Comparison of ENCODE assay signal across 22 cellular contexts in genomic region chr19:2249880-2250764, GRCh38. TPM values are rescaled to one million over a fixed set of nuclear protein-coding genes. Genes with fewer than 3 reads are reported as not detected.
DNase-seq lines count a peak whose midpoint lies in the region; ATAC-seq, FAIRE-seq and TF ChIP-seq lines count a peak whose summit lies in the region.
"Had no signal": no experiment of that assay in that cellular context is flagged by ENCODE, and none has a peak within 500 bp of the region (broad histone marks: within the 10 kb centered on the region; RNA-seq: fewer than 3 reads in every experiment).

No MANE protein-coding gene starts in this region.

- no peak for TF ChIP-seq EP300 in K562 (IDR thresholded peaks at IDR 0.05; ENCODE audit: low read length)

- H3K4me3 ChIP-seq in K562 (no peak overlapping the region), neuronal stem cell (ENCODE audit: low read length in 2 of 2) (no peak overlapping the region)

- no peaks in the 10 kb centered on the region for H3K9me1 ChIP-seq in K562 (ENCODE audit: control insufficient read depth, insufficient read depth, low read length)

- TF ChIP-seq CTCF in GM20000 (IDR thresholded peaks at IDR 0.05; ENCODE audit: extremely low read depth, missing control alignments) = no peak
- TF ChIP-seq CTCF in K562 (IDR thresholded peaks at IDR 0.05 in 2 of 3, conservative IDR thresholded peaks at IDR 0.05 in 1 of 3; ENCODE audit: insufficient read depth in 2 of 3, low read depth in 1 of 3, low read length in 3 of 3) = no peak

- TF ChIP-seq POLR2A in K562 (conservative IDR thresholded peaks at IDR 0.05) = peak; percentile 53

- H2BK15ac ChIP-seq in neuronal stem cell (ENCODE audit: low read length) = no peak overlapping the region

- 96% methylated on average over 22 of the region's 43 CpGs for WGBS in K562 (ENCODE audit: insufficient coverage, low coverage, missing lambda C conversion rate)
- WGBS in neuronal stem cell (ENCODE audit: extremely low coverage in 2 of 2, insufficient read length in 2 of 2, insufficient replicate concordance in 1 of 2), 2 donors = no CpG with 5 or more reads among the region's 43 CpGs

- peaks cover 43% of the 10 kb centered on the region; the same call in 2 of the 3 replicates for H3K36me3 ChIP-seq in K562 (ENCODE audit: control insufficient read depth, insufficient read depth, low read length)
- H3K36me3 ChIP-seq in neuronal stem cell (replicated peaks in 1 of 2; ENCODE audit: control insufficient read depth in 2 of 2, insufficient read depth in 2 of 2, low read length in 2 of 2) = peaks cover 22 to 52% of the 10 kb centered on the region in 2 donors

- no peaks in the 10 kb centered on the region for H4K20me1 ChIP-seq in K562 (replicated peaks; ENCODE audit: control insufficient read depth, insufficient read depth, low read length)

- peak overlapping the region; percentile 93 for H3K23ac ChIP-seq in neuronal stem cell (ENCODE audit: low read depth, low read length, poor library complexity)

- CTCF ChIA-PET in K562 (lab: Yijun Ruan, JAX; ENCODE audit: low intra/inter-chr PET ratio) = no interaction called here

- H2BK12ac ChIP-seq in neuronal stem cell (ENCODE audit: low read length) = peak overlapping the region; percentile 22

- H3K79me1 ChIP-seq in neuronal stem cell (ENCODE audit: low read depth, low read length) = peaks cover 7% of the 10 kb centered on the region

- FAIRE-seq in K562 (lab: Jason Lieb, UNC) = no peak
- FAIRE-seq: G401.6 had no signal

- no TSS peak for BruUV-seq in K562 (replicated peaks; lab: Mats Ljungman, UMichigan)

- H3K14ac ChIP-seq in neuronal stem cell (ENCODE audit: low read length) = peak overlapping the region; percentile 6

- DNase-seq in DMS53 (lab: John Stamatoyannopoulos, UW) (peak; percentile 52), DMS53 treated with DMSO at 0.1 percent for 48 hours (lab: John Stamatoyannopoulos, UW; ENCODE audit: unreplicated experiment) (no peak), GM20000 (ENCODE audit: low spot score) (peak; percentile 52), K562 (ENCODE audit: extremely low read depth in 1 of 4, low spot score in 3 of 4) (no peak), neuronal stem cell (ENCODE audit: low spot score) (no peak), NOMO-1 treated with dmso at 0.1 percent for 144 hours (lab: John Stamatoyannopoulos, UW; ENCODE audit: unreplicated experiment) (no peak)
- DNase-seq in activated T-cell treated with anti-CD3 and anti-CD28 coated beads, Interleukin-2, amount 50 U/mL, for 1 hour = no peak
- DNase-seq: 8988T; activated CD4-positive, alpha-beta T cell treated with anti-CD3 and anti-CD28 coated beads, Interleukin-2, amount 10 ng/mL, durations not matched to agents 24 days and 14 days; amniotic stem cell; immature natural killer cell; NCI-H1694; SHP77; stomach had no signal

- H4K8ac ChIP-seq in neuronal stem cell (ENCODE audit: low read depth, low read length) = peak overlapping the region; percentile 65

- TF ChIP-seq RAD21 in K562 (CRISPR knock-in tag; conservative IDR thresholded peaks at IDR 0.05 in 1 of 2, IDR thresholded peaks at IDR 0.05 in 1 of 2) = no peak

- intact Hi-C loops in K562 (cut with micrococcal nuclease) = no loop called here

- H2AFZ ChIP-seq in K562 (ENCODE audit: low read depth, low read length) (no peak overlapping the region), neuronal stem cell (ENCODE audit: low read length) (no peak overlapping the region)

- POLR2A ChIA-PET in K562 (lab: Yijun Ruan, JAX) = interaction anchor here (1.0 to 3.3 kb wide), 5 partner anchors 9 to 25 kb away, joined by 3 to 35 read pairs (median 4); no protein-coding TSS in a partner anchor

- H3K18ac ChIP-seq in neuronal stem cell (ENCODE audit: low read length) = no peak overlapping the region

- H3K4me1 ChIP-seq in K562 (replicated peaks in 1 of 2; ENCODE audit: control insufficient read depth in 2 of 2, insufficient read depth in 2 of 2, low read length in 2 of 2) (peaks cover 0 to 70% of the 10 kb centered on the region in 2 experiments; a peak in 2 of 5 replicates), neuronal stem cell (ENCODE audit: control insufficient read depth in 2 of 2, insufficient read depth in 1 of 2, low read depth in 1 of 2, low read length in 2 of 2) (peaks cover 0 to 11% of the 10 kb centered on the region in 2 donors)

- ATAC-seq in K562 (peak; percentile 22), HG03354 (IDR thresholded peaks at IDR 0.05; ENCODE audit: poor library complexity, severe bottlenecking, unreplicated experiment) (no peak)

- no peak overlapping the region for H2BK5ac ChIP-seq in neuronal stem cell (ENCODE audit: low read length)

- H4K91ac ChIP-seq in neuronal stem cell (ENCODE audit: low read depth, low read length, poor library complexity) = no peak overlapping the region

- H2AK5ac ChIP-seq in neuronal stem cell (ENCODE audit: low read depth, low read length) = peak overlapping the region; percentile 13

- H3K27ac ChIP-seq in K562 (ENCODE audit: extremely low read depth, low read depth, low read length) (no peak overlapping the region), neuronal stem cell (replicated peaks; ENCODE audit: low read length) (no peak overlapping the region)
- H3K27ac ChIP-seq: HL-60, KMS-11, stomach had no signal

- no peak overlapping the region for H2BK120ac ChIP-seq in neuronal stem cell (ENCODE audit: low read depth, low read length)

- in situ Hi-C loops in K562 (cut with MboI) = no loop called here

- H3K9ac ChIP-seq in K562 (ENCODE audit: insufficient read depth in 1 of 2, low read depth in 2 of 2, low read length in 2 of 2) = no peak overlapping the region
- no peak overlapping the region for H3K9ac ChIP-seq in neuronal stem cell (ENCODE audit: low read depth, low read length, poor library complexity)
- H3K9ac ChIP-seq: KMS-11 had no signal

- no peak overlapping the region for H3K4ac ChIP-seq in neuronal stem cell (ENCODE audit: low read length)

- no peaks in the 10 kb centered on the region for H3K9me3 ChIP-seq in K562 (replicated peaks; ENCODE audit: control insufficient read depth, insufficient read depth, low read depth, low read length)
- H3K9me3 ChIP-seq in neuronal stem cell (replicated peaks in 1 of 2; ENCODE audit: control insufficient read depth in 2 of 2, insufficient read depth in 1 of 2, low read depth in 1 of 2, low read length in 2 of 2) = peaks cover 0 to 5% of the 10 kb centered on the region in 2 donors
- H3K9me3 ChIP-seq: stomach had no signal

- no peak overlapping the region for H3K4me2 ChIP-seq in K562 (ENCODE audit: insufficient read depth, low read length)
- no peak overlapping the region for H3K4me2 ChIP-seq in neuronal stem cell (ENCODE audit: insufficient read depth, low read length, poor library complexity, severe bottlenecking)
- H3K4me2 ChIP-seq: KMS-11 had no signal

- no peaks in the 10 kb centered on the region for H3K79me2 ChIP-seq in K562 (ENCODE audit: control insufficient read depth, insufficient read depth, low read length)

- H3K27me3 ChIP-seq in K562 (ENCODE audit: control insufficient read depth in 2 of 2, insufficient read depth in 2 of 2, low read length in 2 of 2) = no peaks in the 10 kb centered on the region
- peaks cover 2 to 24% (median 3%) of the 10 kb centered on the region in 3 experiments for H3K27me3 ChIP-seq in neuronal stem cell (ENCODE audit: control insufficient read depth in 3 of 3, insufficient read depth in 3 of 3, low read depth in 1 of 3, low read length in 3 of 3)

RNA-seq across cellular contexts. Expression of gene AMH, which starts 1.0 kb away (rescaled TPM):
- 14.5 and 62.7 TPM in 2 replicates for total RNA-seq in K562 (2011; cell fraction: chromatin; rRNA removed; ENCODE audit: low replicate concordance)
- 48.8 and 60.2 TPM in 2 replicates for total RNA-seq in K562 (2011; cell fraction: nucleolus; rRNA removed)
- total RNA-seq in K562 (2011; cell fraction: nucleoplasm; rRNA removed) = 25.7 and 35.6 TPM in 2 replicates
- 9.4 and 10.7 TPM in 2 replicates for total RNA-seq in K562 (2014; rRNA removed)
- total RNA-seq in K562 (2014; rRNA removed; fragmentation: Illumina TruSeq; extraction: Trizol) = 0.13 and 0.29 TPM in 2 replicates
- 2.6 and 3.5 TPM in 2 replicates for total RNA-seq in K562 (2015; rRNA removed; fragmentation: Illumina TruSeq; extraction: Trizol)
- total RNA-seq in K562 (2021) = 22.2 and 27.4 TPM in 2 replicates
- 1.7 and 3.6 TPM in 2 replicates for polyA plus RNA-seq in K562 (2011; rRNA removed)
- polyA plus RNA-seq in K562 (2011; cell fraction: cytosol; rRNA removed) = 2.2 and 9.1 TPM in 2 replicates
- 52.0 and 130 TPM in 2 replicates for polyA plus RNA-seq in K562 (2011; cell fraction: nucleus; rRNA removed)
- 14.9 and 33.7 TPM in 2 replicates for polyA plus RNA-seq in K562 (2012)
- polyA plus RNA-seq in K562 (2014; fragmentation: Illumina TruSeq; extraction: Trizol) = 1.5 and 4.0 TPM in 2 replicates
- polyA plus RNA-seq in K562 (2014; fragmentation: Nextera tagmentation; extraction: Ambion mirVana) = not detected
- polyA plus RNA-seq in K562 (2014; rRNA removed) = 19.2 and 23.6 TPM in 2 replicates
- 0.09 and 0.18 TPM in 2 replicates for polyA minus RNA-seq in K562 (2011; rRNA and poly(A)+ RNA removed)
- 2.0 and 3.7 TPM in 2 replicates for polyA minus RNA-seq in K562 (2011; cell fraction: cytosol; rRNA and poly(A)+ RNA removed)
- 5.4 and 8.2 TPM in 2 replicates for polyA minus RNA-seq in K562 (2011; cell fraction: nucleus; rRNA and poly(A)+ RNA removed)
- 10.1 TPM for polyA plus RNA-seq in neuronal stem cell (2013, experiment 1 of 2)
- 9.2 TPM for polyA plus RNA-seq in neuronal stem cell (2013, experiment 2 of 2)
- polyA plus RNA-seq: immature natural killer cell had no signal

RNA-seq across cellular contexts. Expression of gene JSRP1, which starts 6.1 kb away (rescaled TPM):
- total RNA-seq in K562 (2011; cell fraction: chromatin; rRNA removed; ENCODE audit: low replicate concordance) = 1.7 TPM in 1 of 2 replicates, not detected in the other
- 0.92 TPM in 1 of 2 replicates, not detected in the other for total RNA-seq in K562 (2011; cell fraction: nucleolus; rRNA removed)
- total RNA-seq in K562 (2011; cell fraction: nucleoplasm; rRNA removed) = 2.7 TPM in 1 of 2 replicates, not detected in the other
- total RNA-seq in K562 (2014; rRNA removed) = 0.29 TPM in 1 of 2 replicates, not detected in the other
- 0.40 and 0.45 TPM in 2 replicates for total RNA-seq in K562 (2014; rRNA removed; fragmentation: Illumina TruSeq; extraction: Trizol)
- total RNA-seq in K562 (2015; rRNA removed; fragmentation: Illumina TruSeq; extraction: Trizol) = 0.51 and 0.57 TPM in 2 replicates
- total RNA-seq in K562 (2021) = 0.58 and 0.78 TPM in 2 replicates
- polyA plus RNA-seq in K562 (2011; rRNA removed) = not detected in 2 replicates
- 0.09 TPM in 1 of 2 replicates, not detected in the other for polyA plus RNA-seq in K562 (2011; cell fraction: cytosol; rRNA removed)
- polyA plus RNA-seq in K562 (2011; cell fraction: nucleus; rRNA removed) = 0.58 TPM in 1 of 2 replicates, not detected in the other
- polyA plus RNA-seq in K562 (2012) = 2.3 and 2.7 TPM in 2 replicates
- polyA plus RNA-seq in K562 (2014; fragmentation: Illumina TruSeq; extraction: Trizol) = not detected in 2 replicates
- under 1 TPM in 1 of 2 experiments, not detected in 1; 0.08 TPM for polyA plus RNA-seq in K562 (2014; fragmentation: Nextera tagmentation; extraction: Ambion mirVana)
- polyA plus RNA-seq in K562 (2014; rRNA removed) = 1.2 and 2.1 TPM in 2 replicates
- polyA minus RNA-seq in K562 (2011; rRNA and poly(A)+ RNA removed) = 0.63 TPM in 1 of 2 replicates, not detected in the other
- not detected in 2 replicates for polyA minus RNA-seq in K562 (2011; cell fraction: cytosol; rRNA and poly(A)+ RNA removed)
- polyA minus RNA-seq in K562 (2011; cell fraction: nucleus; rRNA and poly(A)+ RNA removed) = 1.00 TPM in 1 of 2 replicates, not detected in the other
- polyA plus RNA-seq in neuronal stem cell (2013, experiment 1 of 2) = 0.22 TPM
- 0.15 TPM for polyA plus RNA-seq in neuronal stem cell (2013, experiment 2 of 2)
- total RNA-seq: osteocyte had no signal

RNA-seq across cellular contexts. Expression of gene SF3A2, which starts 13.5 kb away (rescaled TPM):
- total RNA-seq in K562 (2011; cell fraction: chromatin; rRNA removed; ENCODE audit: low replicate concordance) = 112 and 366 TPM in 2 replicates
- total RNA-seq in K562 (2011; cell fraction: nucleolus; rRNA removed) = 303 and 373 TPM in 2 replicates
- total RNA-seq in K562 (2011; cell fraction: nucleoplasm; rRNA removed) = 182 TPM in 2 replicates
- total RNA-seq in K562 (2014; rRNA removed) = 50.3 and 111 TPM in 2 replicates
- 4.5 and 5.8 TPM in 2 replicates for total RNA-seq in K562 (2014; rRNA removed; fragmentation: Illumina TruSeq; extraction: Trizol)
- 22.8 and 30.6 TPM in 2 replicates for total RNA-seq in K562 (2015; rRNA removed; fragmentation: Illumina TruSeq; extraction: Trizol)
- total RNA-seq in K562 (2021) = 181 and 194 TPM in 2 replicates
- 7.9 and 21.0 TPM in 2 replicates for polyA plus RNA-seq in K562 (2011; rRNA removed)
- polyA plus RNA-seq in K562 (2011; cell fraction: cytosol; rRNA removed) = 11.3 and 12.6 TPM in 2 replicates
- polyA plus RNA-seq in K562 (2011; cell fraction: nucleus; rRNA removed) = 164 and 237 TPM in 2 replicates
- 142 and 173 TPM in 2 replicates for polyA plus RNA-seq in K562 (2012)
- polyA plus RNA-seq in K562 (2014; fragmentation: Illumina TruSeq; extraction: Trizol) = 44.6 and 119 TPM in 2 replicates
- polyA plus RNA-seq in K562 (2014; fragmentation: Nextera tagmentation; extraction: Ambion mirVana) = under 1 TPM; 0.17 to 0.35 TPM
- polyA plus RNA-seq in K562 (2014; rRNA removed) = 45.9 and 46.7 TPM in 2 replicates
- polyA minus RNA-seq in K562 (2011; rRNA and poly(A)+ RNA removed) = 8.5 and 10.2 TPM in 2 replicates
- polyA minus RNA-seq in K562 (2011; cell fraction: cytosol; rRNA and poly(A)+ RNA removed) = 49.6 and 76.1 TPM in 2 replicates
- polyA minus RNA-seq in K562 (2011; cell fraction: nucleus; rRNA and poly(A)+ RNA removed) = 127 and 137 TPM in 2 replicates
- 117 TPM for polyA plus RNA-seq in neuronal stem cell (2013, experiment 1 of 2)
- polyA plus RNA-seq in neuronal stem cell (2013, experiment 2 of 2) = 115 TPM

RNA-seq across cellular contexts. Expression of gene PLEKHJ1, which starts 14.0 kb away (rescaled TPM):
- total RNA-seq in K562 (2011; cell fraction: chromatin; rRNA removed; ENCODE audit: low replicate concordance) = 32.2 and 114 TPM in 2 replicates
- 171 and 174 TPM in 2 replicates for total RNA-seq in K562 (2011; cell fraction: nucleolus; rRNA removed)
- 85.7 and 89.1 TPM in 2 replicates for total RNA-seq in K562 (2011; cell fraction: nucleoplasm; rRNA removed)
- total RNA-seq in K562 (2014; rRNA removed) = 176 and 229 TPM in 2 replicates
- total RNA-seq in K562 (2014; rRNA removed; fragmentation: Illumina TruSeq; extraction: Trizol) = 55.6 and 55.7 TPM in 2 replicates
- 63.9 and 65.6 TPM in 2 replicates for total RNA-seq in K562 (2015; rRNA removed; fragmentation: Illumina TruSeq; extraction: Trizol)
- total RNA-seq in K562 (2021) = 127 and 140 TPM in 2 replicates
- 65.9 and 80.2 TPM in 2 replicates for polyA plus RNA-seq in K562 (2011; rRNA removed)
- 131 and 202 TPM in 2 replicates for polyA plus RNA-seq in K562 (2011; cell fraction: cytosol; rRNA removed)
- 161 and 204 TPM in 2 replicates for polyA plus RNA-seq in K562 (2011; cell fraction: nucleus; rRNA removed)
- 127 and 153 TPM in 2 replicates for polyA plus RNA-seq in K562 (2012)
- 45.9 and 72.0 TPM in 2 replicates for polyA plus RNA-seq in K562 (2014; fragmentation: Illumina TruSeq; extraction: Trizol)
- 1 to 10 TPM; 1.5 to 6.8 TPM for polyA plus RNA-seq in K562 (2014; fragmentation: Nextera tagmentation; extraction: Ambion mirVana)
- 188 and 193 TPM in 2 replicates for polyA plus RNA-seq in K562 (2014; rRNA removed)
- 12.0 and 14.7 TPM in 2 replicates for polyA minus RNA-seq in K562 (2011; rRNA and poly(A)+ RNA removed)
- polyA minus RNA-seq in K562 (2011; cell fraction: cytosol; rRNA and poly(A)+ RNA removed) = 24.0 and 24.1 TPM in 2 replicates
- polyA minus RNA-seq in K562 (2011; cell fraction: nucleus; rRNA and poly(A)+ RNA removed) = 31.9 and 32.4 TPM in 2 replicates
- polyA plus RNA-seq in neuronal stem cell (2013, experiment 1 of 2) = 94.6 TPM
- polyA plus RNA-seq in neuronal stem cell (2013, experiment 2 of 2) = 92.1 TPM

RNA-seq across cellular contexts. Expression of gene PEAK3, which starts 31.9 kb away (rescaled TPM):
- total RNA-seq in K562 (2011; cell fraction: chromatin; rRNA removed; ENCODE audit: low replicate concordance) = 0.49 TPM in 1 of 2 replicates, not detected in the other
- 0.17 TPM in 1 of 2 replicates, not detected in the other for total RNA-seq in K562 (2011; cell fraction: nucleolus; rRNA removed)
- total RNA-seq in K562 (2011; cell fraction: nucleoplasm; rRNA removed) = not detected in 2 replicates
- total RNA-seq in K562 (2014; rRNA removed) (0.16 TPM in 1 of 2 replicates, not detected in the other), K562 (2014; rRNA removed; fragmentation: Illumina TruSeq; extraction: Trizol) (not detected in 2 replicates), K562 (2015; rRNA removed; fragmentation: Illumina TruSeq; extraction: Trizol) (not detected in 2 replicates), K562 (2021) (0.13 and 0.40 TPM in 2 replicates)
- polyA plus RNA-seq in K562 (2011; rRNA removed) (0.03 TPM in 1 of 2 replicates, not detected in the other), K562 (2014; fragmentation: Illumina TruSeq; extraction: Trizol) (0.06 TPM in 1 of 2 replicates, not detected in the other), K562 (2014; fragmentation: Nextera tagmentation; extraction: Ambion mirVana) (not detected), K562 (2014; rRNA removed) (0.07 TPM in 1 of 2 replicates, not detected in the other)
- not detected in 2 replicates for polyA plus RNA-seq in K562 (2011; cell fraction: cytosol; rRNA removed)
- polyA plus RNA-seq in K562 (2011; cell fraction: nucleus; rRNA removed) = 0.10 TPM in 1 of 2 replicates, not detected in the other
- 0.27 and 0.66 TPM in 2 replicates for polyA plus RNA-seq in K562 (2012)
- not detected in 2 replicates for polyA minus RNA-seq in K562 (2011; rRNA and poly(A)+ RNA removed)
- polyA minus RNA-seq in K562 (2011; cell fraction: cytosol; rRNA and poly(A)+ RNA removed) = not detected in 2 replicates
- polyA minus RNA-seq in K562 (2011; cell fraction: nucleus; rRNA and poly(A)+ RNA removed) = 0.11 and 0.13 TPM in 2 replicates
- polyA plus RNA-seq in neuronal stem cell (2013, experiment 1 of 2) = not detected
- not detected for polyA plus RNA-seq in neuronal stem cell (2013, experiment 2 of 2)
- total RNA-seq: glomerular endothelial cell, mesothelial cell of epicardium, skeletal muscle tissue had no signal

Comparison
In these comparisons a context has a peak if more than half of its experiments do, and no peak if none do; other contexts are left out.
1. DNase-seq: peak in DMS53 (single experiment) and GM20000 (single experiment); none in DMS53 treated with DMSO at 0.1 percent for 48 hours (single experiment), K562 (0 of 4), neuronal stem cell (single experiment), NOMO-1 treated with dmso at 0.1 percent for 144 hours (single experiment) and activated T-cell treated with anti-CD3 and anti-CD28 coated beads, Interleukin-2, amount 50 U/mL, for 1 hour (single experiment).